ENCODE assay signal across 8 cellular contexts in genomic region chr14:59484611-59485174, GRCh38. TPM values are rescaled to one million over a fixed set of nuclear protein-coding genes. Genes with fewer than 3 reads are reported as not detected.
A peak's percentile ranks its signal among the peaks of the same experiment; 100 is the strongest.
DNase-seq lines count a peak whose midpoint lies in the region; ATAC-seq and TF ChIP-seq lines count a peak whose summit lies in the region.

No MANE protein-coding gene starts in this region.

- no peaks in the 10 kb centered on the region for H3K9me2 ChIP-seq in SU-DHL-6 (replicated peaks; ENCODE audit: insufficient read depth, low read length)

- H3K36me3 ChIP-seq in SU-DHL-6 (ENCODE audit: low read length), result peaks cover 13% of the 10 kb centered on the region
- no peaks in the 10 kb centered on the region for H3K36me3 ChIP-seq in parathyroid adenoma (ENCODE audit: control insufficient read depth, insufficient read depth, low read length)

- peaks cover 54% of the 10 kb centered on the region for H3K79me2 ChIP-seq in SU-DHL-6 (ENCODE audit: insufficient read depth, low read length)
- H3K79me2 ChIP-seq in parathyroid adenoma, result peaks cover 15% of the 10 kb centered on the region

- H3K9me3 ChIP-seq in SU-DHL-6 (ENCODE audit: insufficient read depth, low read length) (no peaks in the 10 kb centered on the region), parathyroid adenoma (ENCODE audit: control insufficient read depth, low read length) (no peaks in the 10 kb centered on the region)

- ATAC-seq in GM19324 (IDR thresholded peaks at IDR 0.05; ENCODE audit: low FRiP score, unreplicated experiment) (peak; percentile 61), HG03280 (IDR thresholded peaks at IDR 0.05; ENCODE audit: unreplicated experiment) (peak; percentile 52)

- peaks cover 13% of the 10 kb centered on the region for H3K4me1 ChIP-seq in parathyroid adenoma

- no peaks in the 10 kb centered on the region for H4K20me1 ChIP-seq in SU-DHL-6 (ENCODE audit: low read depth, low read length)

- peaks cover 4% of the 10 kb centered on the region; the same call in 1 of the 2 replicates for H3F3A ChIP-seq in SU-DHL-6 (ENCODE audit: insufficient read depth)

- H3K4me3 ChIP-seq in SU-DHL-6 (ENCODE audit: insufficient read depth, low read length, poor library complexity, severe bottlenecking) (peak overlapping the region; percentile 93), fibroblast of the aortic adventitia (ENCODE audit: low read depth, low read length) (peak overlapping the region; percentile 95), parathyroid adenoma (ENCODE audit: low read depth, low read length) (peak overlapping the region; percentile 97)

- DNase-seq in fibroblast of the aortic adventitia (ENCODE audit: low read depth) (no peak), UCSD-AML1 (lab: John Stamatoyannopoulos, UW; ENCODE audit: unreplicated experiment) (no peak), HPDE6-E6E7 (ENCODE audit: extremely low spot score) (no peak)

- peak overlapping the region; percentile 91 for H3K9ac ChIP-seq in SU-DHL-6 (ENCODE audit: low read length)
- peak overlapping the region; percentile 48 for H3K9ac ChIP-seq in parathyroid adenoma

- no peaks in the 10 kb centered on the region for H3K27me3 ChIP-seq in SU-DHL-6 (ENCODE audit: low read length)
- H3K27me3 ChIP-seq in parathyroid adenoma (ENCODE audit: control insufficient read depth, insufficient read depth, low read length), result no peaks in the 10 kb centered on the region

- H3K27ac ChIP-seq in C4-2B (peak overlapping the region; percentile 96), SU-DHL-6 (ENCODE audit: low read depth, low read length) (peak overlapping the region; percentile 51), parathyroid adenoma (peak overlapping the region; percentile 90)

- H2AFZ ChIP-seq in SU-DHL-6 (ENCODE audit: low read depth, low read length, severe bottlenecking) (peak overlapping the region; percentile 82), parathyroid adenoma (peak overlapping the region; percentile 97)

- no peak for TF ChIP-seq CTCF in C4-2B (conservative IDR thresholded peaks at IDR 0.05)
- no peak for TF ChIP-seq CTCF in SU-DHL-6 (IDR thresholded peaks at IDR 0.05; ENCODE audit: insufficient read depth, low read length, poor library complexity, severe bottlenecking)
- no peak for TF ChIP-seq CTCF in fibroblast of the aortic adventitia (IDR thresholded peaks at IDR 0.05; ENCODE audit: insufficient read depth, low read length)
- no peak for TF ChIP-seq CTCF in parathyroid adenoma (IDR thresholded peaks at IDR 0.05)

- peak overlapping the region; percentile 77 for H3K4me2 ChIP-seq in SU-DHL-6 (ENCODE audit: low read depth, low read length, poor library complexity, severe bottlenecking)
- H3K4me2 ChIP-seq in parathyroid adenoma (ENCODE audit: low read length), result peak overlapping the region; percentile 91

RNA-seq across cellular contexts. Expression of gene JKAMP, which starts 0.4 kb away (rescaled TPM):
- total RNA-seq in fibroblast of the aortic adventitia (ENCODE audit: low replicate concordance), result 58.8 and 105 TPM in 2 replicates

RNA-seq across cellular contexts. Expression of gene L3HYPDH, which starts 0.5 kb away (rescaled TPM):
- 16.7 and 28.7 TPM in 2 replicates for total RNA-seq in fibroblast of the aortic adventitia (ENCODE audit: low replicate concordance)

RNA-seq across cellular contexts. Expression of gene GPR135, which starts 19.5 kb away (rescaled TPM):
- total RNA-seq in fibroblast of the aortic adventitia (ENCODE audit: low replicate concordance), result 1.7 and 4.3 TPM in 2 replicates
